ENCODE assay signal across 20 cellular contexts in the genomic region with DNA sequence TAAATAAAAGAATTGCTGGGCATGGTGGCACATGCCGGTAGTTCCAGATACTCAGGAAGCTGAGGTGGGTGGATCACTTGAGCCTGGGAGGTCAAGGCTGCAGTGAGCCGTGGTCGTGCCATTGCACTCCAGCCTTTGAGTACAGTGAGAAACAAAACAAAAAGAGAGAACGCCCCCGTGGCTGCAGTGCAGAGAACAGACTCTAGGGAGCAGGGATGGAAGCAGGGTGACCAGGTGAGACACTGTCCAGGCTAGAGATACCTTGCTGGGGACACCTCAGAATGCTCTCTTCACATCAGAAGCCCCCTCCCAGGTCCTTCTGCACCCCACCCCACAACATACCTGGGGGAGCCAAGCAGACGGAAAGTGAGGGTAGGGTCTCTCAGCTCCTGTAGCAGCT. TPM values are rescaled to one million over a fixed set of nuclear protein-coding genes. Genes with fewer than 3 reads are reported as not detected.
"Had no signal": no experiment of that assay in that cellular context is flagged by ENCODE, and none has a peak within 500 bp of the region (broad histone marks: within the 10 kb centered on the region; RNA-seq: fewer than 3 reads in every experiment).

No MANE protein-coding gene starts in this region.

- H3K36me3 ChIP-seq: breast epithelium, left ventricle myocardium inferior, transverse colon had no signal

- H3K9me3 ChIP-seq: breast epithelium, left ventricle myocardium inferior, mucosa of descending colon, transverse colon had no signal

- DNase-seq: activated CD4-positive, alpha-beta T cell treated with anti-CD3 and anti-CD28 coated beads, Interleukin-2, amount 10 ng/mL, durations not matched to agents 7 days and 5 days; activated CD8-positive, alpha-beta memory T cell treated with anti-CD3 and anti-CD28 coated beads for 24 hours; activated naive CD4-positive, alpha-beta T cell; activated naive CD8-positive, alpha-beta T cell treated with anti-CD3 and anti-CD28 coated beads, Interleukin-2, amount 10 ng/mL, durations not matched to agents 7 days and 5 days; cerebellar nuclear complex; dermis blood vessel endothelial cell; effector memory CD8-positive, alpha-beta T cell; erythroblast; left ventricle myocardium inferior; mucosa of descending colon; naive thymus-derived CD4-positive, alpha-beta T cell; posterior cingulate gyrus; stimulated activated CD4-positive, alpha-beta T cell treated with anti-CD3 and anti-CD28 coated beads, Interleukin-4, amount 100 ng/mL, for 4 hours; stimulated activated CD8-positive, alpha-beta memory T cell treated with anti-CD3 and anti-CD28 coated beads, Interleukin-4, amount 100 ng/mL, for 48 hours; stimulated activated naive CD4-positive, alpha-beta T cell treated with Interleukin-2 at 50 U/mL for 16 hours; substantia nigra; transverse colon had no signal

- ATAC-seq: effector memory CD8-positive, alpha-beta T cell; mucosa of descending colon; naive thymus-derived CD4-positive, alpha-beta T cell had no signal

- H3K27ac Mint-ChIP-seq: activated CD4-positive, alpha-beta T cell treated with anti-CD3 and anti-CD28 coated beads, Interleukin-2, amount 10 ng/mL, durations not matched to agents 7 days and 5 days; activated naive CD8-positive, alpha-beta T cell treated with anti-CD3 and anti-CD28 coated beads, Interleukin-2, amount 10 ng/mL, durations not matched to agents 7 days and 5 days; activated T-helper 1 cell treated with anti-CD3 and anti-CD28 coated beads, Interleukin-12 subunit alpha, Interleukin-12 subunit beta, Interleukin-2, Interleukin-4 antibody, amounts not matched to agents 30 ng/mL and 10 ng/mL and 1 ng/mL, durations not matched to agents 14 hours and 24 hours and 36 hours; naive thymus-derived CD4-positive, alpha-beta T cell; T-helper 2 cell treated with Interferon-gamma antibody and Interleukin-4, amounts not matched to agents 5 μg/mL and 100 μg/mL, for 36 hours had no signal

- H3K9me3 Mint-ChIP-seq: activated CD4-positive, alpha-beta T cell treated with anti-CD3 and anti-CD28 coated beads, Interleukin-2, amount 10 ng/mL, durations not matched to agents 7 days and 5 days; activated naive CD8-positive, alpha-beta T cell treated with anti-CD3 and anti-CD28 coated beads, Interleukin-2, amount 10 ng/mL, durations not matched to agents 7 days and 5 days; activated T-helper 1 cell treated with anti-CD3 and anti-CD28 coated beads, Interleukin-12 subunit alpha, Interleukin-12 subunit beta, Interleukin-2, Interleukin-4 antibody, amounts not matched to agents 30 ng/mL and 10 ng/mL and 1 ng/mL, durations not matched to agents 14 hours and 24 hours and 36 hours; effector memory CD8-positive, alpha-beta T cell; naive thymus-derived CD4-positive, alpha-beta T cell; T-helper 2 cell treated with Interferon-gamma antibody and Interleukin-4, amounts not matched to agents 5 μg/mL and 100 μg/mL, for 36 hours had no signal

- H3K4me3 ChIP-seq: breast epithelium, left ventricle myocardium inferior, mucosa of descending colon, transverse colon had no signal

- H3K27me3 ChIP-seq: breast epithelium, transverse colon had no signal

- H3K4me3 Mint-ChIP-seq: activated CD4-positive, alpha-beta T cell treated with anti-CD3 and anti-CD28 coated beads, Interleukin-2, amount 10 ng/mL, durations not matched to agents 7 days and 5 days; activated naive CD8-positive, alpha-beta T cell treated with anti-CD3 and anti-CD28 coated beads, Interleukin-2, amount 10 ng/mL, durations not matched to agents 7 days and 5 days; activated T-helper 1 cell treated with anti-CD3 and anti-CD28 coated beads, Interleukin-12 subunit alpha, Interleukin-12 subunit beta, Interleukin-2, Interleukin-4 antibody, amounts not matched to agents 30 ng/mL and 10 ng/mL and 1 ng/mL, durations not matched to agents 14 hours and 24 hours and 36 hours; effector memory CD8-positive, alpha-beta T cell; naive thymus-derived CD4-positive, alpha-beta T cell; T-helper 2 cell treated with Interferon-gamma antibody and Interleukin-4, amounts not matched to agents 5 μg/mL and 100 μg/mL, for 36 hours had no signal

- H3K27ac ChIP-seq: breast epithelium, left ventricle myocardium inferior, transverse colon had no signal

- H3K4me1 ChIP-seq: breast epithelium, left ventricle myocardium inferior had no signal

- H3K27me3 Mint-ChIP-seq: activated CD4-positive, alpha-beta T cell treated with anti-CD3 and anti-CD28 coated beads, Interleukin-2, amount 10 ng/mL, durations not matched to agents 7 days and 5 days; activated naive CD8-positive, alpha-beta T cell treated with anti-CD3 and anti-CD28 coated beads, Interleukin-2, amount 10 ng/mL, durations not matched to agents 7 days and 5 days; effector memory CD8-positive, alpha-beta T cell; naive thymus-derived CD4-positive, alpha-beta T cell had no signal

RNA-seq across cellular contexts. Expression of gene MAP4K1, which starts 24.8 kb away (rescaled TPM):
- total RNA-seq: dermis blood vessel endothelial cell had no signal
